ENCODE assay signal across 9 cellular contexts in genomic region chr21:32096411-32096810, GRCh38.
DNase-seq lines count a peak whose midpoint lies in the region; ATAC-seq and TF ChIP-seq lines count a peak whose summit lies in the region.
"Had no signal": no experiment of that assay in that cellular context is flagged by ENCODE, and none has a peak within 500 bp of the region (broad histone marks: within the 10 kb centered on the region; RNA-seq: fewer than 3 reads in every experiment).

No MANE protein-coding gene starts in this region.

- CTCF ChIA-PET in activated CD4-positive, alpha-beta T cell treated with anti-CD3 and anti-CD28 coated beads for 36 hours (lab: Charles Lee) = interaction anchor here (0.6 to 2.0 kb wide), 5 partner anchors 8 to 26 kb away, joined by 3 to 8 read pairs (median 4); no protein-coding TSS in a partner anchor

- H3F3A ChIP-seq in neural progenitor cell (ENCODE audit: low read depth) = no peaks in the 10 kb centered on the region

- H3K4me1 Mint-ChIP-seq in activated CD4-positive, alpha-beta T cell treated with anti-CD3 and anti-CD28 coated beads for 36 hours = no peaks in the 10 kb centered on the region
- peaks cover 36% of the 10 kb centered on the region for H3K4me1 Mint-ChIP-seq in neural progenitor cell

- H3K9ac ChIP-seq in Karpas-422 (ENCODE audit: low read length) (no peak overlapping the region), neural progenitor cell (no peak overlapping the region)
- H3K9ac ChIP-seq: parathyroid adenoma had no signal

- DNase-seq in activated CD4-positive, alpha-beta T cell treated with anti-CD3 and anti-CD28 coated beads for 36 hours = peak; percentile 28
- DNase-seq in activated CD4-positive, alpha-beta T cell treated with anti-CD3 and anti-CD28 coated beads, Interleukin-2, amount 50 U/mL, for 4 hours = no peak
- peak; percentile 53 for DNase-seq in Karpas-422
- DNase-seq in neural progenitor cell (ENCODE audit: low spot score) = peak; percentile 62
- no peak for DNase-seq in stimulated activated CD4-positive, alpha-beta T cell treated with anti-CD3 and anti-CD28 coated beads, Interleukin-12 subunit alpha, Interleukin-12 subunit beta, amount 100 ng/mL, for 4 hours
- no peak for DNase-seq in activated CD8-positive, alpha-beta memory T cell treated with anti-CD3 and anti-CD28 coated beads, Interleukin-2, amount 50 U/mL, for 48 hours

- H3K4me2 ChIP-seq in Karpas-422 (ENCODE audit: low read depth, low read length, poor library complexity, severe bottlenecking) (no peak overlapping the region), neural progenitor cell (no peak overlapping the region)

- ATAC-seq in activated CD4-positive, alpha-beta T cell treated with anti-CD3 and anti-CD28 coated beads for 36 hours = no peak
- no peak for ATAC-seq in HG02763 (IDR thresholded peaks at IDR 0.05; ENCODE audit: unreplicated experiment)

- H3K4me3 Mint-ChIP-seq in activated CD4-positive, alpha-beta T cell treated with anti-CD3 and anti-CD28 coated beads for 36 hours = no peak overlapping the region
- H3K4me3 Mint-ChIP-seq in neural progenitor cell = no peak overlapping the region

- H3K27ac ChIP-seq in Karpas-422 (ENCODE audit: low read length) (no peak overlapping the region), VCaP (no peak overlapping the region), neural progenitor cell (no peak overlapping the region)
- H3K27ac ChIP-seq: parathyroid adenoma had no signal

- no peak overlapping the region for H3K27ac Mint-ChIP-seq in activated CD4-positive, alpha-beta T cell treated with anti-CD3 and anti-CD28 coated beads for 36 hours
- no peak overlapping the region for H3K27ac Mint-ChIP-seq in neural progenitor cell

- H3K9me3 ChIP-seq in Karpas-422 (ENCODE audit: low read length) (no peaks in the 10 kb centered on the region), neural progenitor cell (ENCODE audit: low read depth) (no peaks in the 10 kb centered on the region)

- H3K79me2 ChIP-seq in Karpas-422 (ENCODE audit: low read length) (no peaks in the 10 kb centered on the region), neural progenitor cell (ENCODE audit: low read depth) (no peaks in the 10 kb centered on the region)
- H3K79me2 ChIP-seq: parathyroid adenoma had no signal

- H3K27me3 ChIP-seq in Karpas-422 (ENCODE audit: low read length) (no peaks in the 10 kb centered on the region), neural progenitor cell (peaks cover 33% of the 10 kb centered on the region)

- intact Hi-C loops in activated CD4-positive, alpha-beta T cell treated with anti-CD3 and anti-CD28 coated beads for 36 hours (cut with DNase I, micrococcal nuclease) = loop anchor here in 1 of 2 experiments (5.0 kb wide), 1 partner anchor 161 kb away; no protein-coding TSS in a partner anchor

- POLR2A ChIA-PET in activated CD4-positive, alpha-beta T cell treated with anti-CD3 and anti-CD28 coated beads for 36 hours (lab: Charles Lee) = no interaction called here

- H2AFZ ChIP-seq in Karpas-422 (ENCODE audit: low read length) = no peak overlapping the region
- H2AFZ ChIP-seq in neural progenitor cell (replicated peaks) = no peak overlapping the region
- H2AFZ ChIP-seq: parathyroid adenoma had no signal

- TF ChIP-seq CTCF in VCaP (conservative IDR thresholded peaks at IDR 0.05) (peak; percentile 64), neural progenitor cell (IDR thresholded peaks at IDR 0.05) (peak; percentile 69)

- H3K4me3 ChIP-seq in Karpas-422 (ENCODE audit: low read length) = no peak overlapping the region
- no peak overlapping the region for H3K4me3 ChIP-seq in neural progenitor cell

- H3K36me3 Mint-ChIP-seq in activated CD4-positive, alpha-beta T cell treated with anti-CD3 and anti-CD28 coated beads for 36 hours (ENCODE audit: low read depth) = no peaks in the 10 kb centered on the region
- H3K36me3 Mint-ChIP-seq in neural progenitor cell = peaks cover 8% of the 10 kb centered on the region

- peaks cover 13% of the 10 kb centered on the region for H3K27me3 Mint-ChIP-seq in activated CD4-positive, alpha-beta T cell treated with anti-CD3 and anti-CD28 coated beads for 36 hours
- peaks cover 19% of the 10 kb centered on the region for H3K27me3 Mint-ChIP-seq in neural progenitor cell (ENCODE audit: insufficient read depth, low read depth)

- no peaks in the 10 kb centered on the region for H4K20me1 ChIP-seq in Karpas-422 (ENCODE audit: insufficient read depth, low read depth, low read length)
- H4K20me1 ChIP-seq in neural progenitor cell (ENCODE audit: low read depth) = no peaks in the 10 kb centered on the region

- no peaks in the 10 kb centered on the region for H3K4me1 ChIP-seq in Karpas-422 (ENCODE audit: low read length)
- H3K4me1 ChIP-seq in neural progenitor cell = peaks cover 7% of the 10 kb centered on the region
- H3K4me1 ChIP-seq: parathyroid adenoma had no signal

- H3K36me3 ChIP-seq in Karpas-422 (ENCODE audit: insufficient read depth, low read length) (no peaks in the 10 kb centered on the region), neural progenitor cell (no peaks in the 10 kb centered on the region)

- H3K9me3 Mint-ChIP-seq in activated CD4-positive, alpha-beta T cell treated with anti-CD3 and anti-CD28 coated beads for 36 hours (ENCODE audit: low read depth) = no peaks in the 10 kb centered on the region
- peaks cover 19% of the 10 kb centered on the region for H3K9me3 Mint-ChIP-seq in neural progenitor cell

- H3K9me2 ChIP-seq in Karpas-422 (replicated peaks; ENCODE audit: insufficient read depth, low read length) = no peaks in the 10 kb centered on the region

Comparison
In these comparisons a context has a peak if more than half of its experiments do, and no peak if none do; other contexts are left out.
1. DNase-seq: peak in activated CD4-positive, alpha-beta T cell treated with anti-CD3 and anti-CD28 coated beads for 36 hours (single experiment), Karpas-422 (single experiment) and neural progenitor cell (single experiment); none in activated CD4-positive, alpha-beta T cell treated with anti-CD3 and anti-CD28 coated beads, Interleukin-2, amount 50 U/mL, for 4 hours (0 of 2), stimulated activated CD4-positive, alpha-beta T cell treated with anti-CD3 and anti-CD28 coated beads, Interleukin-12 subunit alpha, Interleukin-12 subunit beta, amount 100 ng/mL, for 4 hours (single experiment) and activated CD8-positive, alpha-beta memory T cell treated with anti-CD3 and anti-CD28 coated beads, Interleukin-2, amount 50 U/mL, for 48 hours (single experiment).